ENCODE assay signal across 7 cellular contexts in the genomic region with DNA sequence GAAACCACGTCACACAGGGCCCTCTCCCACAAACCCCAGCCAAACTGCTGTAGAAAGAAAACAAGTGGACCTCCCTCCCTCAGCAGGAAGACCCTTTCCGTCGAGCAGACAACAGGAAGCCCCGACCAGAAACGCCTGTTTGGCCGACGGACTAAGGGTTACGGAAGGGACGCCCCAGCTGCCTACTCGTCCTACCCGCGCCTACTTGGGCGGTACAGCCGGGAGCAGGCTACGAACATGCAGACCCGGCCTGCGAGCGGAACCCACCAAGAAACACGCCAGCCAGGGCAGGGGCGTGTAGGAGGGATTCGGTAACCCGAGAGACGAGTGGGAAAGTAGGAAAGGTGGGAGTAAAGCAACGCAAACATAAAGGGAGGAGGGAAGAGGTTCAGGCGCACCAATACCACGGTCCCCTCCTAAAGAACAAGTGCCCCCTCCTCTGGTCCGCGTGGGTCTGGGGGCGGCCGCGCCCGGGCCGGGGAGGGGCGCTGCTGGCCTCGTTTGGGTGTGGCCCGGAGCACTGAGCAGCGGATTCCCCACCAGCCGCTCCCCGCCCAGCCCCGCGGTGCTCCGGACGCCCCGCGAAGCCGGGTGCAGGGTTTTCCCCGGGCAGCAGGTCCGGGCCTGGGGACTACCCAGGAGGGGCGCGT. TPM values are rescaled to one million over a fixed set of nuclear protein-coding genes. Genes with fewer than 3 reads are reported as not detected.
A peak's percentile ranks its signal among the peaks of the same experiment; 100 is the strongest.
DNase-seq lines count a peak whose midpoint lies in the region; ATAC-seq and TF ChIP-seq lines count a peak whose summit lies in the region.

No MANE protein-coding gene starts in this region.

- no peaks in the 10 kb centered on the region for H3K9me3 Mint-ChIP-seq in chondrocyte (ENCODE audit: low read depth)

- peak overlapping the region; percentile 69 for H3K4me3 ChIP-seq in suprapubic skin

- H3K27ac Mint-ChIP-seq in chondrocyte (ENCODE audit: unreplicated experiment): peak overlapping the region; percentile 99

- H3K4me1 ChIP-seq in suprapubic skin: peaks cover 60% of the 10 kb centered on the region

- peaks cover 60% of the 10 kb centered on the region for H3K4me1 Mint-ChIP-seq in chondrocyte (ENCODE audit: low read depth)

- no peaks in the 10 kb centered on the region for H3K27me3 Mint-ChIP-seq in chondrocyte (ENCODE audit: low read depth)

- peak overlapping the region; percentile 88 for H3K4me3 Mint-ChIP-seq in chondrocyte (ENCODE audit: unreplicated experiment)

- under 1% methylated on average over 28 of the region's 50 CpGs for WGBS in suprapubic skin

- no peaks in the 10 kb centered on the region for H3K36me3 ChIP-seq in suprapubic skin

- H3K27ac ChIP-seq in suprapubic skin: peak overlapping the region; percentile 95

- no peaks in the 10 kb centered on the region for H3K36me3 Mint-ChIP-seq in chondrocyte (ENCODE audit: low read depth)

- H3K9me3 ChIP-seq in suprapubic skin: no peaks in the 10 kb centered on the region

- no peak for TF ChIP-seq POLR2A in suprapubic skin (IDR thresholded peaks at IDR 0.05)

- peak; percentile 31 for DNase-seq in T1000 (lab: John Stamatoyannopoulos, UW)
- DNase-seq in chondrocyte (ENCODE audit: low spot score): no peak
- peak; percentile 57 to 60 for DNase-seq in lung microvascular endothelial cell (ENCODE audit: low read depth in 2 of 2)
- peak in 1 of 2 donors; percentile 82 for DNase-seq in suprapubic skin (ENCODE audit: low spot score in 2 of 2)
- DNase-seq in superior temporal gyrus (ENCODE audit: extremely low spot score): no peak
- no peak for DNase-seq in GF-D8 (lab: John Stamatoyannopoulos, UW)

- TF ChIP-seq CTCF in chondrocyte (IDR thresholded peaks at IDR 0.05): peak; percentile 20
- TF ChIP-seq CTCF in suprapubic skin (IDR thresholded peaks at IDR 0.05): no peak

- ATAC-seq in HG03432 (IDR thresholded peaks at IDR 0.05; ENCODE audit: unreplicated experiment): peak; percentile 18

- TF ChIP-seq EP300 in suprapubic skin (IDR thresholded peaks at IDR 0.05): no peak

- H3K27me3 ChIP-seq in suprapubic skin: no peaks in the 10 kb centered on the region

RNA-seq across cellular contexts. Expression of gene S100A10, which starts 0.5 kb away (rescaled TPM):
- total RNA-seq in chondrocyte (454 to 578 TPM (median 560 TPM) in 3 replicates), lung microvascular endothelial cell (127 and 147 TPM in 2 replicates), suprapubic skin (100 to 1,000 TPM; 109 to 247 (median 171) TPM)

RNA-seq across cellular contexts. Expression of gene S100A11, which starts 43.6 kb away (rescaled TPM):
- total RNA-seq in chondrocyte (546 to 749 TPM (median 741 TPM) in 3 replicates), lung microvascular endothelial cell (4.8 and 18.7 TPM in 2 replicates), suprapubic skin (100 to 1,000 TPM; 431 to 722 (median 606) TPM)

Comparison
In these comparisons a context has a peak if more than half of its experiments do, and no peak if none do; other contexts are left out.
1. DNase-seq: peak in T1000 (single experiment) and lung microvascular endothelial cell (2 of 2); none in chondrocyte (single experiment), superior temporal gyrus (single experiment) and GF-D8 (single experiment).
2. RNA of gene S100A11, which starts 43.6 kb away (total RNA-seq): 546 to 749 TPM in chondrocyte and 431 to 722 TPM in suprapubic skin; 4.8 to 18.7 TPM in lung microvascular endothelial cell; every median in the first group is over 10 times any median in the second.